Comparison of ENCODE assay signal across 10 cellular contexts in the genomic region with DNA sequence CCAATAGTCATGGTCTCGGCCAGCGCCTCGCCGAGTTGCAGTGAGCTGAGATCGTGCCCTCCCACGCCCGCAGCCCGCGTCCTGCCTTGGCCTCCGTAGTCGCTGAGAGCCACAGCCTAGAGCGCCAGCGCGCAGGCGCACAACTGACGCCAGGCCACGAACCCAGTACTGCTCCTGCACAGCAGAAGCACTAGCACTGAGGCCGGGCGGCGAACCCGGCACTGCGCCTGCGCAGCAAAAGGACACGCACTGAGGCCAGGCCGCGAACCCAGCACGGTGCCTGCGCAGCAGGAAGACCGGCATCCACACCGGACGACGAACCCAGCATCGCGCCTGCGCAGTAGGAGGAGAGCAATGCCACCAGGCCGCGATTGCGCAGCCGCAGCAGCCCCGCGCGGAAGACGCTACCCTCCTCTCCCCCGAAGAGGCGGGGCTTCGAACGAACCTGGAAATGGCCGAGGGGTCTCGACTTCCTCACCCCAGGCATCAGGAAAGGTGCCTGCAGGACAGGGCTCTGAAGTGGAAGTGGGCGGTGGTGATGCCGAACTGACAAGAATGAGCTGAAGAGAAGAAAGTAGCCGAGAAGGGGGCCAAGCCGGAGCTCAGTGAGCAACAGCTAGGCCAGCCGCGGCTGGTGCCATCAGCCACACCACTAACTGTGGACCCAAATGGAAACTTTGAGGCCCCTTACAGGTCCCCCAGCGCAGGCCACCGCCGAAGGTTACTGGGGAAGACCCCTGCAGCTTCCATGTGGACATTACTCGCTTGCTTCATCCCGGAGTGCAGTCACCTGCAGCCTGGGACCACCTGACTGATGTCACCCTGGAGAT. TPM values are rescaled to one million over a fixed set of nuclear protein-coding genes. Genes with fewer than 3 reads are reported as not detected.
DNase-seq lines count a peak whose midpoint lies in the region; ATAC-seq and TF ChIP-seq lines count a peak whose summit lies in the region.
"Had no signal": no experiment of that assay in that cellular context is flagged by ENCODE, and none has a peak within 500 bp of the region (broad histone marks: within the 10 kb centered on the region; RNA-seq: fewer than 3 reads in every experiment).

No MANE protein-coding gene starts in this region.

- intact Hi-C loops in right lobe of liver (cut with DNase I) (no loop called here), transverse colon (cut with DNase I; ENCODE audit: low total_unique reads) (no loop called here)

- H3K27ac Mint-ChIP-seq in stimulated activated naive CD8-positive, alpha-beta T cell treated with anti-CD3 and anti-CD28 coated beads, Interleukin-15, amount 100 ng/mL, for 72 hours = peak overlapping the region in 1 of 2 donors; percentile 28

- in situ Hi-C loops in transverse colon (cut with MboI; ENCODE audit: low pct_ligation_motif_present in 1 of 4, low pct_unique_long_range_greater_than_20kb in 1 of 4, low sequenced_read_pairs in 3 of 4) = no loop called here

- peak; percentile 14 to 44 (median 25) for ATAC-seq in right lobe of liver
- peak; percentile 80 for ATAC-seq in stimulated activated naive CD8-positive, alpha-beta T cell treated with anti-CD3 and anti-CD28 coated beads, Interleukin-15, amount 100 ng/mL, for 72 hours

- peak overlapping the region in 1 of 2 donors; percentile 77 for H3K4me3 Mint-ChIP-seq in stimulated activated naive CD8-positive, alpha-beta T cell treated with anti-CD3 and anti-CD28 coated beads, Interleukin-15, amount 100 ng/mL, for 72 hours

- H3K9me3 ChIP-seq in effector memory CD4-positive, alpha-beta T cell (ENCODE audit: control insufficient read depth, low read length) = no peaks in the 10 kb centered on the region
- H3K9me3 ChIP-seq in right lobe of liver (no peaks in the 10 kb centered on the region), transverse colon (no peaks in the 10 kb centered on the region)

- no peak for TF ChIP-seq POLR2A in right lobe of liver (IDR thresholded peaks at IDR 0.05)
- no peak for TF ChIP-seq POLR2A in transverse colon (IDR thresholded peaks at IDR 0.05)

- no peak for TF ChIP-seq EP300 in transverse colon (IDR thresholded peaks at IDR 0.05; ENCODE audit: low read depth)

- peak; percentile 66 for DNase-seq in activated CD4-positive, alpha-beta T cell treated with anti-CD3 and anti-CD28 coated beads for 48 hours
- no peak for DNase-seq in activated CD4-positive, alpha-beta T cell treated with anti-CD3 and anti-CD28 coated beads for 1 hour
- no peak for DNase-seq in effector memory CD4-positive, alpha-beta T cell
- DNase-seq in right lobe of liver (peak in 1 of 3 donors; percentile 39), SW 1271 (lab: John Stamatoyannopoulos, UW) (no peak), NCI-H1417 treated with DMSO at 0.1 percent for 48 hours (lab: John Stamatoyannopoulos, UW) (no peak), transverse colon (no peak)
- peak; percentile 50 to 52 for DNase-seq in stimulated activated naive CD8-positive, alpha-beta T cell treated with anti-CD3 and anti-CD28 coated beads, Interleukin-15, amount 100 ng/mL, for 72 hours
- DNase-seq: NCI-H2171 treated with DMSO at 0.1 percent for 48 hours had no signal

- TF ChIP-seq CTCF in right lobe of liver (IDR thresholded peaks at IDR 0.05) (no peak), transverse colon (IDR thresholded peaks at IDR 0.05) (no peak)

- peak overlapping the region; percentile 29 for H3K4me3 ChIP-seq in effector memory CD4-positive, alpha-beta T cell (ENCODE audit: insufficient read depth, low read depth, low read length, poor library complexity, severe bottlenecking)
- H3K4me3 ChIP-seq in right lobe of liver = peak overlapping the region in 1 of 3 donors; percentile 20
- peak overlapping the region in 1 of 4 donors; percentile 9 for H3K4me3 ChIP-seq in transverse colon
- H3K4me3 ChIP-seq: SK-N-MC had no signal

- peaks cover 2% of the 10 kb centered on the region for H3K4me1 ChIP-seq in effector memory CD4-positive, alpha-beta T cell (ENCODE audit: control insufficient read depth, insufficient read depth, low read length, poor library complexity, severe bottlenecking)
- no peaks in the 10 kb centered on the region for H3K4me1 ChIP-seq in right lobe of liver
- H3K4me1 ChIP-seq in transverse colon = no peaks in the 10 kb centered on the region

- no peak overlapping the region for H3K27ac ChIP-seq in effector memory CD4-positive, alpha-beta T cell (ENCODE audit: insufficient read depth, low read length, poor library complexity, severe bottlenecking)
- H3K27ac ChIP-seq in right lobe of liver (no peak overlapping the region), transverse colon (no peak overlapping the region)
- H3K27ac ChIP-seq: SK-N-MC had no signal

- H3K9me3 Mint-ChIP-seq in stimulated activated naive CD8-positive, alpha-beta T cell treated with anti-CD3 and anti-CD28 coated beads, Interleukin-15, amount 100 ng/mL, for 72 hours = no peaks in the 10 kb centered on the region

- no peaks in the 10 kb centered on the region for H3K36me3 ChIP-seq in effector memory CD4-positive, alpha-beta T cell (ENCODE audit: control insufficient read depth, insufficient read depth, low read length)
- H3K36me3 ChIP-seq in right lobe of liver (peaks cover 0 to 20% (median 0%) of the 10 kb centered on the region in 4 donors), transverse colon (no peaks in the 10 kb centered on the region)

- H3K27me3 ChIP-seq in effector memory CD4-positive, alpha-beta T cell (replicated peaks; ENCODE audit: control insufficient read depth, insufficient read depth, low read length, poor library complexity, severe bottlenecking) = no peaks in the 10 kb centered on the region
- H3K27me3 ChIP-seq in right lobe of liver (no peaks in the 10 kb centered on the region), transverse colon (peaks cover 16% of the 10 kb centered on the region)

- H3K4me1 Mint-ChIP-seq in stimulated activated naive CD8-positive, alpha-beta T cell treated with anti-CD3 and anti-CD28 coated beads, Interleukin-15, amount 100 ng/mL, for 72 hours = peaks cover 9% of the 10 kb centered on the region

- 70% methylated on average over 24 of the region's 60 CpGs for WGBS in right lobe of liver (ENCODE audit: insufficient coverage, low coverage, low lambda C conversion rate, missing lambda C conversion rate)
- 76% methylated on average over 60 of the region's 60 CpGs; no CpG with 5 or more reads in 1 of the 2 donors for WGBS in transverse colon (ENCODE audit: low coverage in 1 of 2), 2 donors

- H3K27me3 Mint-ChIP-seq in stimulated activated naive CD8-positive, alpha-beta T cell treated with anti-CD3 and anti-CD28 coated beads, Interleukin-15, amount 100 ng/mL, for 72 hours = peaks cover 63% of the 10 kb centered on the region

RNA-seq across cellular contexts. Expression of a gene that starts 7.5 kb away (rescaled TPM):
- total RNA-seq in right lobe of liver = 100 to 1,000 TPM; 108 to 157 (median 132) TPM
- total RNA-seq in transverse colon = 1 to 10 TPM in 3 of 4 donors, under 1 TPM in 1; 0.60 to 4.6 (median 3.4) TPM

RNA-seq across cellular contexts. Expression of a gene that starts 24.5 kb away (rescaled TPM):
- 100 to 1,000 TPM in 2 of 6 experiments, 10 to 100 TPM in 4; 42.9 to 147 (median 84.2) TPM for total RNA-seq in right lobe of liver
- total RNA-seq in transverse colon = not detected

RNA-seq across cellular contexts. Expression of a gene that starts 28.3 kb away (rescaled TPM):
- 10 to 100 TPM; 11.2 to 71.2 (median 56.9) TPM for total RNA-seq in right lobe of liver
- not detected for total RNA-seq in transverse colon

Comparison
In these comparisons a context has a peak if more than half of its experiments do, and no peak if none do; other contexts are left out.
1. DNase-seq: peak in activated CD4-positive, alpha-beta T cell treated with anti-CD3 and anti-CD28 coated beads for 48 hours (single experiment) and stimulated activated naive CD8-positive, alpha-beta T cell treated with anti-CD3 and anti-CD28 coated beads, Interleukin-15, amount 100 ng/mL, for 72 hours (2 of 2); none in activated CD4-positive, alpha-beta T cell treated with anti-CD3 and anti-CD28 coated beads for 1 hour (single experiment), effector memory CD4-positive, alpha-beta T cell (0 of 3), SW 1271 (0 of 2), NCI-H1417 treated with DMSO at 0.1 percent for 48 hours (single experiment) and transverse colon (single experiment).
2. RNA of a gene that starts 7.5 kb away (total RNA-seq): 108 to 157 TPM in right lobe of liver; 0.60 to 4.6 TPM in transverse colon; every median in the first group is over 10 times any median in the second.
3. RNA of a gene that starts 24.5 kb away (total RNA-seq): 42.9 to 147 TPM in right lobe of liver; not detected in transverse colon; every median in the first group is over 10 times any median in the second.
4. RNA of a gene that starts 28.3 kb away (total RNA-seq): 11.2 to 71.2 TPM in right lobe of liver; not detected in transverse colon; every median in the first group is over 10 times any median in the second.